In genomic region chr2:33068261-33068660, GRCh38 we compare ENCODE assay signal across 16 cellular contexts.
A peak's percentile ranks its signal among the peaks of the same experiment; 100 is the strongest.
DNase-seq lines count a peak whose midpoint lies in the region; ATAC-seq, FAIRE-seq and TF ChIP-seq lines count a peak whose summit lies in the region.
"Had no signal": no experiment of that assay in that cellular context is flagged by ENCODE, and none has a peak within 500 bp of the region (broad histone marks: within the 10 kb centered on the region; RNA-seq: fewer than 3 reads in every experiment).

No MANE protein-coding gene starts in this region.

- peaks cover 8% of the 10 kb centered on the region for H3F3A ChIP-seq in PC-3 (ENCODE audit: low read length, unreplicated experiment)

- no peak overlapping the region for H3K4me3 ChIP-seq in PC-3 (ENCODE audit: low read length)
- no peak overlapping the region for H3K4me3 ChIP-seq in HepG2 (replicated peaks in 1 of 3; ENCODE audit: insufficient read depth in 1 of 3, low read depth in 2 of 3, low read length in 3 of 3)
- H3K4me3 ChIP-seq in Karpas-422 (ENCODE audit: low read length) = no peak overlapping the region
- H3K4me3 ChIP-seq: right lobe of liver had no signal

- H3K27ac ChIP-seq in PC-3 (ENCODE audit: low read length) (peak overlapping the region; percentile 98), HepG2 (ENCODE audit: extremely low read length, insufficient read depth, low read length) (no peak overlapping the region), Karpas-422 (ENCODE audit: low read length) (no peak overlapping the region)
- H3K27ac ChIP-seq: right lobe of liver had no signal

- in situ Hi-C loops in HepG2 (cut with HindIII; ENCODE audit: extremely low pct_ligation_motif_present, low pct_unique_long_range_greater_than_20kb) = no loop called here

- TF ChIP-seq POLR2A in HepG2 (IDR thresholded peaks at IDR 0.05; ENCODE audit: insufficient read depth in 1 of 2, low read depth in 2 of 2, low read length in 2 of 2) = no peak

- H3K27me3 ChIP-seq in PC-3 (ENCODE audit: low read length) = no peaks in the 10 kb centered on the region
- H3K27me3 ChIP-seq in HepG2 (ENCODE audit: control insufficient read depth in 1 of 2, insufficient read depth in 2 of 2, low read length in 2 of 2) = peaks cover 0 to 13% of the 10 kb centered on the region in 2 experiments; a peak in 2 of 5 replicates
- no peaks in the 10 kb centered on the region for H3K27me3 ChIP-seq in Karpas-422 (ENCODE audit: low read length)
- H3K27me3 ChIP-seq: right lobe of liver had no signal

- peaks cover 4% of the 10 kb centered on the region for H3K36me3 Mint-ChIP-seq in chondrocyte (ENCODE audit: low read depth)
- H3K36me3 Mint-ChIP-seq: WTC11 had no signal

- peak; percentile 71 for DNase-seq in Daoy (ENCODE audit: low read depth)
- peak; percentile 87 for DNase-seq in PC-3
- DNase-seq in chondrocyte (ENCODE audit: low spot score) = no peak
- DNase-seq in HepG2 (ENCODE audit: low spot score) = no peak
- DNase-seq in NCI-H128 (lab: John Stamatoyannopoulos, UW; ENCODE audit: unreplicated experiment) = no peak
- DNase-seq in Karpas-422 = no peak
- DNase-seq in NOMO-1 treated with DMSO at 0.1 percent for 48 hours (lab: John Stamatoyannopoulos, UW; ENCODE audit: unreplicated experiment) = no peak
- DNase-seq: activated gamma-delta T cell treated with Interleukin-2 at 50 U/mL for 16 hours; effector memory CD8-positive, alpha-beta T cell; NCI-H1092 treated with DMSO at 0.1 percent for 48 hours; right lobe of liver had no signal

- peak overlapping the region; percentile 45; the same call in 1 of the 2 replicates for H3K4me2 ChIP-seq in PC-3 (ENCODE audit: low read length)
- H3K4me2 ChIP-seq in HepG2 (ENCODE audit: low read depth, low read length) = no peak overlapping the region
- no peak overlapping the region for H3K4me2 ChIP-seq in Karpas-422 (ENCODE audit: low read depth, low read length, poor library complexity, severe bottlenecking)

- WGBS in HepG2 (ENCODE audit: low lambda C conversion rate) = 2% methylated on average over 2 of the region's 2 CpGs

- no peaks in the 10 kb centered on the region for H3K9me3 Mint-ChIP-seq in chondrocyte (ENCODE audit: low read depth)
- H3K9me3 Mint-ChIP-seq: effector memory CD8-positive, alpha-beta T cell; type B pancreatic cell; WTC11 had no signal

- peak overlapping the region; percentile 57 for H3K27ac Mint-ChIP-seq in chondrocyte (ENCODE audit: unreplicated experiment)
- H3K27ac Mint-ChIP-seq: effector memory CD8-positive, alpha-beta T cell; mesothelial cell of epicardium; type B pancreatic cell; WTC11 had no signal

- no peak for TF ChIP-seq CTCF in PC-3 (conservative IDR thresholded peaks at IDR 0.05; ENCODE audit: low read depth, low read length)
- TF ChIP-seq CTCF in chondrocyte (IDR thresholded peaks at IDR 0.05) = no peak
- TF ChIP-seq CTCF in HepG2 (CRISPR knock-in tag; IDR thresholded peaks at IDR 0.05) = no peak

- TF ChIP-seq EP300 in HepG2 (IDR thresholded peaks at IDR 0.05; ENCODE audit: low read depth in 2 of 2, low read length in 2 of 2) (no peak), HepG2 (CRISPR knock-in tag; IDR thresholded peaks at IDR 0.05; ENCODE audit: borderline replicate concordance) (no peak)

- no peak for TF ChIP-seq RAD21 in HepG2 (CRISPR knock-in tag; IDR thresholded peaks at IDR 0.05)

- BruUV-seq in PC-3 (replicated peaks; lab: Mats Ljungman, UMichigan) (no TSS peak), HepG2 (replicated peaks; lab: Mats Ljungman, UMichigan) (no TSS peak)

- H4K20me1 ChIP-seq in PC-3 (ENCODE audit: low read length) = no peaks in the 10 kb centered on the region
- no peaks in the 10 kb centered on the region for H4K20me1 ChIP-seq in HepG2 (ENCODE audit: insufficient read depth, low read length)
- no peaks in the 10 kb centered on the region for H4K20me1 ChIP-seq in Karpas-422 (ENCODE audit: insufficient read depth, low read depth, low read length)

- CTCF ChIA-PET in PC-3 (lab: Charles Lee) = no interaction called here
- CTCF ChIA-PET in HepG2 (lab: Yijun Ruan, JAX; ENCODE audit: low intra/inter-chr PET ratio, low total read pairs) = no interaction called here

- ATAC-seq in PC-3 (peak; percentile 16), HepG2 (no peak), HG03045 (IDR thresholded peaks at IDR 0.05; ENCODE audit: unreplicated experiment) (no peak)
- ATAC-seq: effector memory CD8-positive, alpha-beta T cell; WTC11 had no signal

- POLR2A ChIA-PET in PC-3 (lab: Charles Lee; ENCODE audit: unreplicated experiment) = interaction anchor here (0.7 kb wide), 2 partner anchors 16 to 44 kb away, joined by 3 to 4 read pairs; no protein-coding TSS in a partner anchor
- POLR2A ChIA-PET in HepG2 (lab: Yijun Ruan, JAX) = no interaction called here

- H3K36me3 ChIP-seq in PC-3 (ENCODE audit: low read depth, low read length) = no peaks in the 10 kb centered on the region
- no peaks in the 10 kb centered on the region for H3K36me3 ChIP-seq in HepG2 (replicated peaks in 1 of 2; ENCODE audit: control insufficient read depth in 1 of 2, insufficient read depth in 2 of 2, low read length in 2 of 2)
- no peaks in the 10 kb centered on the region for H3K36me3 ChIP-seq in Karpas-422 (ENCODE audit: insufficient read depth, low read length)
- H3K36me3 ChIP-seq: right lobe of liver had no signal

- FAIRE-seq in HepG2 (lab: Jason Lieb, UNC) = no peak
- FAIRE-seq: GM18507 had no signal

- no peaks in the 10 kb centered on the region for H3K27me3 Mint-ChIP-seq in chondrocyte (ENCODE audit: low read depth)
- H3K27me3 Mint-ChIP-seq: type B pancreatic cell had no signal

- H3K9me2 ChIP-seq in PC-3 (replicated peaks; ENCODE audit: low read length) = no peaks in the 10 kb centered on the region
- no peaks in the 10 kb centered on the region for H3K9me2 ChIP-seq in Karpas-422 (replicated peaks; ENCODE audit: insufficient read depth, low read length)

- H3K9me3 ChIP-seq in PC-3 (ENCODE audit: low read length) = no peaks in the 10 kb centered on the region
- H3K9me3 ChIP-seq in HepG2 (ENCODE audit: low read length) = no peaks in the 10 kb centered on the region
- H3K9me3 ChIP-seq in Karpas-422 (ENCODE audit: low read length) = no peaks in the 10 kb centered on the region
- H3K9me3 ChIP-seq: right lobe of liver had no signal

- no peak overlapping the region for H3K4me3 Mint-ChIP-seq in chondrocyte (ENCODE audit: unreplicated experiment)
- H3K4me3 Mint-ChIP-seq: effector memory CD8-positive, alpha-beta T cell; mesothelial cell of epicardium; type B pancreatic cell; WTC11 had no signal

- H3K4me1 ChIP-seq in PC-3 (ENCODE audit: insufficient read depth, low read length) (peaks cover 58% of the 10 kb centered on the region), HepG2 (ENCODE audit: insufficient read depth, low read length) (no peaks in the 10 kb centered on the region), Karpas-422 (ENCODE audit: low read length) (no peaks in the 10 kb centered on the region)

- peaks cover 56% of the 10 kb centered on the region for H3K4me1 Mint-ChIP-seq in chondrocyte (ENCODE audit: low read depth)

- H2AFZ ChIP-seq in PC-3 (ENCODE audit: low read length) (no peak overlapping the region), HepG2 (ENCODE audit: low read length) (no peak overlapping the region), Karpas-422 (ENCODE audit: low read length) (no peak overlapping the region)

- no peaks in the 10 kb centered on the region for H3K79me2 ChIP-seq in PC-3 (ENCODE audit: low read length)
- no peaks in the 10 kb centered on the region for H3K79me2 ChIP-seq in HepG2 (ENCODE audit: insufficient read depth, low read length)
- H3K79me2 ChIP-seq in Karpas-422 (ENCODE audit: low read length) = no peaks in the 10 kb centered on the region

- intact Hi-C loops in PC-3 (cut with micrococcal nuclease) = loop anchor here (2.0 kb wide), 1 partner anchor 33 kb away; no protein-coding TSS in a partner anchor
- intact Hi-C loops in HepG2 (cut with micrococcal nuclease; ENCODE audit: unreplicated experiment) = no loop called here

- H3K9ac ChIP-seq in PC-3 (ENCODE audit: low read length) (peak overlapping the region; percentile 76), HepG2 (ENCODE audit: insufficient read depth, low read depth, low read length) (no peak overlapping the region), Karpas-422 (ENCODE audit: low read length) (no peak overlapping the region)

TF ChIP-seq in HepG2, 621 proteins besides CTCF, POLR2A, EP300 and RAD21:
- 0 out of 2 replicates have a peak, but pooled peaks have one; percentile 18 for TF ChIP-seq MAFF (IDR thresholded peaks at IDR 0.05; ENCODE audit: low read depth, low read length)
- TF ChIP-seq, protein P1, sequence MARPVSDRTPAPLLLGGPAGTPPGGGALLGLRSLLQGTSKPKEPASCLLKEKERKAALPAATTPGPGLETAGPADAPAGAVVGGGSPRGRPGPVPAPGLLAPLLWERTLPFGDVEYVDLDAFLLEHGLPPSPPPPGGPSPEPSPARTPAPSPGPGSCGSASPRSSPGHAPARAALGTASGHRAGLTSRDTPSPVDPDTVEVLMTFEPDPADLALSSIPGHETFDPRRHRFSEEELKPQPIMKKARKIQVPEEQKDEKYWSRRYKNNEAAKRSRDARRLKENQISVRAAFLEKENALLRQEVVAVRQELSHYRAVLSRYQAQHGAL (CRISPR knock-in tag; IDR thresholded peaks at IDR 0.05; ENCODE audit: not compliant biosample characterization) = no peak
- TF ChIP-seq RBM39 (IDR thresholded peaks at IDR 0.05; ENCODE audit: low read depth, low read length, poor library complexity, severe bottlenecking) = no peak
- no peak for TF ChIP-seq ARHGAP35 (CRISPR knock-in tag; IDR thresholded peaks at IDR 0.05; ENCODE audit: borderline replicate concordance)
- peak in 1 of 2 experiments; percentile 17; a peak in 1 of 4 replicates for TF ChIP-seq MAFK (conservative IDR thresholded peaks at IDR 0.05 in 1 of 2, IDR thresholded peaks at IDR 0.05 in 1 of 2; ENCODE audit: low read length in 2 of 2)

Comparison
In these comparisons a context has a peak if more than half of its experiments do, and no peak if none do; other contexts are left out.
1. DNase-seq: peak in Daoy (single experiment) and PC-3 (single experiment); none in chondrocyte (single experiment), HepG2 (single experiment), NCI-H128 (single experiment), Karpas-422 (single experiment) and NOMO-1 treated with DMSO at 0.1 percent for 48 hours (single experiment).